Comparison of ENCODE assay signal across 8 cellular contexts in the genomic region with DNA sequence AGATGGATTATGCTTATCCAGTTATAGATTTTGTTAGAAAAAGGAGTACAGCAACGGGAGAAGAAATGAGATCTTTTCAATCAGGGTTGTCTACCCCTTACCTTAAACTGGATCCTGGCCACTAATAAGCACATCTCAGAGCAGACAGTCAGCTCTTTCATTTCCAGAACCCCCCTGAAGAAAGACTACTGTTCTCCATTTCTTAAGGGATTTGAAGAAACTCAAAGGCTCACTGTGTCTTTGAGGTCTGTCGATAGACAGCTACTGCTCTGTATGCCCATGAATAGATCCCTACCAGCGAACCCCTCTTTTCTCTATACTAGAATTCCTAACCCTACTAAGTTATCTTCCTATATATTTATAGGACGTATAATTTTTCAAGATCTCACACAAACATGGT. TPM values are rescaled to one million over a fixed set of nuclear protein-coding genes. Genes with fewer than 3 reads are reported as not detected.
DNase-seq lines count a peak whose midpoint lies in the region; ATAC-seq and TF ChIP-seq lines count a peak whose summit lies in the region.

No MANE protein-coding gene starts in this region.

- ATAC-seq in T-helper 17 cell = no peak
- ATAC-seq in GM21576 (IDR thresholded peaks at IDR 0.05; ENCODE audit: unreplicated experiment) = no peak
- ATAC-seq in GM21515 (IDR thresholded peaks at IDR 0.05; ENCODE audit: unreplicated experiment) = no peak

- DNase-seq in GM20000 (ENCODE audit: low spot score) (peak; percentile 20), T-helper 17 cell (no peak), germinal center (ENCODE audit: low spot score) (peak; percentile 3), NCI-H1417 treated with DMSO at 0.1 percent for 48 hours (lab: John Stamatoyannopoulos, UW) (no peak), SW480 (ENCODE audit: low spot score) (no peak)

- peaks cover 2% of the 10 kb centered on the region for H3K36me3 Mint-ChIP-seq in T-helper 17 cell (ENCODE audit: low read depth)

- no peaks in the 10 kb centered on the region for H3K9me3 ChIP-seq in T-helper 17 cell (ENCODE audit: control insufficient read depth, low read length, poor library complexity, severe bottlenecking)
- H3K9me3 ChIP-seq in skeletal muscle tissue (ENCODE audit: control insufficient read depth in 3 of 3, low read length in 3 of 3) = no peaks in the 10 kb centered on the region

- H3K27ac Mint-ChIP-seq in T-helper 17 cell = peak overlapping the region; percentile 89

- peak overlapping the region; percentile 90 for H3K27ac ChIP-seq in skeletal muscle tissue (ENCODE audit: low read depth, low read length)

- peaks cover 18% of the 10 kb centered on the region for H3K4me1 Mint-ChIP-seq in T-helper 17 cell

- H3K9ac ChIP-seq in skeletal muscle tissue (ENCODE audit: low read depth in 1 of 3, low read length in 3 of 3) = peak overlapping the region; percentile 86 to 94 (median 90)

- H3K27me3 ChIP-seq in skeletal muscle tissue (ENCODE audit: control insufficient read depth in 3 of 3, insufficient read depth in 3 of 3, low read length in 3 of 3) = no peaks in the 10 kb centered on the region

- H3K4me1 ChIP-seq in skeletal muscle tissue (ENCODE audit: control insufficient read depth in 3 of 3, insufficient read depth in 3 of 3, low read length in 3 of 3) = peaks cover 14 to 21% (median 15%) of the 10 kb centered on the region in 3 donors

- peak overlapping the region; percentile 98 for H3K4me3 Mint-ChIP-seq in T-helper 17 cell

- peak overlapping the region; percentile 93 to 98 (median 98) for H3K4me3 ChIP-seq in skeletal muscle tissue (ENCODE audit: low read length in 3 of 3)

- peaks cover 0 to 5% (median 0%) of the 10 kb centered on the region in 3 donors for H3K36me3 ChIP-seq in skeletal muscle tissue (ENCODE audit: control insufficient read depth in 3 of 3, insufficient read depth in 3 of 3, low read length in 3 of 3)

- no peak for TF ChIP-seq CTCF in GM20000 (IDR thresholded peaks at IDR 0.05; ENCODE audit: extremely low read depth, missing control alignments)

- no peaks in the 10 kb centered on the region for H3K27me3 Mint-ChIP-seq in T-helper 17 cell

RNA-seq across cellular contexts. Expression of a gene that starts 1.0 kb away (rescaled TPM):
- total RNA-seq in T-helper 17 cell (10 to 100 TPM in 1 of 2 donors, 1 to 10 TPM in 1; 6.1 to 11.3 TPM), skeletal muscle tissue (30.8 TPM)

Comparison
In these comparisons a context has a peak if more than half of its experiments do, and no peak if none do; other contexts are left out.
1. DNase-seq: peak in GM20000 (single experiment) and germinal center (single experiment); none in T-helper 17 cell (0 of 3), NCI-H1417 treated with DMSO at 0.1 percent for 48 hours (single experiment) and SW480 (single experiment).